12 cellular contexts compared by ENCODE assay signal in the genomic region with DNA sequence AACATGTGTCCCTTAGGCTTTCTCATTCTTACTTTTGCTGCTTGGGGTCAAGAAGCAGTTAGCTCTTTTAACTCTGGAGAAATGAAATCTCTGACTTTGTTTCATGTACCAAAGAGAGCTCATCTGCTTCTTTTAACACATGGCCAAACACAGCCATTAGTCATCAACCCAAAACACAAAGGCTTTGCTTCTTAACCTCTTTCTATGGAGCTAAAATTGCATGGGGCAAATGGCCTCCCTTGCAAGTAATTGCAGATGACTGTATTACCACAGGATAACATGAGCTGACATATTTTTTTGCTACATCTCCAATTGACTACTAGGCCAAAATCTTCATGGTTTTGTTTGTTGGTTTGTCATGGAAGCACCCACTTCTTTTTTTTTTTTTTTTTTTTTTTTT.
"Had no signal": no experiment of that assay in that cellular context is flagged by ENCODE, and none has a peak within 500 bp of the region (broad histone marks: within the 10 kb centered on the region; RNA-seq: fewer than 3 reads in every experiment).

No MANE protein-coding gene starts in this region.

- DNase-seq: activated CD4-positive, alpha-beta T cell treated with anti-CD3 and anti-CD28 coated beads, Interleukin-2, amount 10 ng/mL, durations not matched to agents 7 days and 5 days; activated naive CD4-positive, alpha-beta T cell treated with anti-CD3 and anti-CD28 coated beads, Interleukin-2, amount 50 U/mL, for 16 hours; activated T-cell treated with anti-CD3 and anti-CD28 coated beads for 4 hours; cerebellar nuclear complex; dermis blood vessel endothelial cell; kidney; mesendoderm; stomach; T-helper 9 cell had no signal

- H3K9me3 Mint-ChIP-seq: activated CD4-positive, alpha-beta T cell treated with anti-CD3 and anti-CD28 coated beads, Interleukin-2, amount 10 ng/mL, durations not matched to agents 7 days and 5 days had no signal

- H3K4me3 Mint-ChIP-seq: activated CD4-positive, alpha-beta T cell treated with anti-CD3 and anti-CD28 coated beads, Interleukin-2, amount 10 ng/mL, durations not matched to agents 7 days and 5 days had no signal

- H3K4me3 ChIP-seq: gastroesophageal sphincter, skin epidermis, stomach had no signal

- H3K4me1 Mint-ChIP-seq: activated CD4-positive, alpha-beta T cell treated with anti-CD3 and anti-CD28 coated beads, Interleukin-2, amount 10 ng/mL, durations not matched to agents 7 days and 5 days had no signal

- H3K27ac Mint-ChIP-seq: activated CD4-positive, alpha-beta T cell treated with anti-CD3 and anti-CD28 coated beads, Interleukin-2, amount 10 ng/mL, durations not matched to agents 7 days and 5 days; activated T-helper 2 cell treated with anti-CD3 and anti-CD28 coated beads, Interferon-gamma antibody, Interleukin-2, Interleukin-4, amounts not matched to agents 10 μg/mL and 5 μg/mL and 100 μg/mL, durations not matched to agents 14 hours and 24 hours and 36 hours had no signal

- H3K27me3 Mint-ChIP-seq: activated CD4-positive, alpha-beta T cell treated with anti-CD3 and anti-CD28 coated beads, Interleukin-2, amount 10 ng/mL, durations not matched to agents 7 days and 5 days had no signal
